ENCODE assay signal across 10 cellular contexts in the genomic region with DNA sequence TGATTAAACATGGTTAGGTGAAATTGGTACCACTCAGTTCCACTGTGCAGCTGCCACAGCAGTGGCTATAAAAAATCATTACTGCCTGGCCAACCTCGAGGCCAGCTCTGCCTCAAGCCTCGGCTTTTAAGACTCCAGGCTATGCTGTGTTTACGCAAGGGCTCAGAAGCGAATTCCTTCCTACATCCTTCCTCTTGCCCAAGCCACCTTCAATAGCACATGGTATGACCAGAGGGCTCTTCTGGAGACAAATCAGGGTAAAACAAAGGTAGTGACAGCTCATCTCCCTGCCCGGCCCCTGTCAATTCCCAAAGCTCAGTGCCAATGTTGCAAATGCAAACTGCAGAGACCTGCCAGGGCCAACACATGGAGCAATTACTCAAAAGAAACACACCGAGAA. TPM values are rescaled to one million over a fixed set of nuclear protein-coding genes. Genes with fewer than 3 reads are reported as not detected.
DNase-seq lines count a peak whose midpoint lies in the region; ATAC-seq and TF ChIP-seq lines count a peak whose summit lies in the region.
"Had no signal": no experiment of that assay in that cellular context is flagged by ENCODE, and none has a peak within 500 bp of the region (broad histone marks: within the 10 kb centered on the region; RNA-seq: fewer than 3 reads in every experiment).

No MANE protein-coding gene starts in this region.

- ATAC-seq in sciatic nerve (peak; percentile 25), HG02678 (IDR thresholded peaks at IDR 0.05; ENCODE audit: unreplicated experiment) (no peak), GM21723 (IDR thresholded peaks at IDR 0.05; ENCODE audit: unreplicated experiment) (no peak)

- H3K4me1 ChIP-seq in adipocyte (ENCODE audit: control insufficient read depth, insufficient read depth, low read length), result peaks cover 45% of the 10 kb centered on the region
- H3K4me1 ChIP-seq in cardiac muscle cell (ENCODE audit: low read depth), result peaks cover 28% of the 10 kb centered on the region

- no peak for TF ChIP-seq CTCF in cardiac muscle cell (IDR thresholded peaks at IDR 0.05; ENCODE audit: low read depth, low read length)

- no peak overlapping the region for H3K4me3 ChIP-seq in adipocyte (ENCODE audit: low read length)
- no peak overlapping the region for H3K4me3 ChIP-seq in cardiac muscle cell

- intact Hi-C loops in sciatic nerve (cut with DNase I), result no loop called here

- DNase-seq in HPDE6-E6E7 (ENCODE audit: extremely low spot score) (peak; percentile 15), adipocyte (ENCODE audit: low read depth) (peak; percentile 79), cardiac muscle cell (ENCODE audit: low read depth in 1 of 2, low spot score in 1 of 2) (peak in 1 of 2 donors; percentile 60), sciatic nerve (ENCODE audit: low spot score) (no peak)
- DNase-seq in stimulated activated CD4-positive, alpha-beta T cell treated with anti-CD3 and anti-CD28 coated beads, Interleukin-15, amount 100 ng/mL, for 24 hours, result no peak
- no peak for DNase-seq in activated naive CD4-positive, alpha-beta T cell (lab: John Stamatoyannopoulos, UW)
- DNase-seq: activated B cell treated with CpG ODN at 0.5 μM for 24 hours; activated naive CD8-positive, alpha-beta T cell treated with anti-CD3 and anti-CD28 coated beads for 36 hours had no signal

- H3K27ac ChIP-seq in cardiac muscle cell, result peak overlapping the region; percentile 12

- no peak overlapping the region for H3K9ac ChIP-seq in adipocyte (ENCODE audit: low read length)

- H3K9me3 ChIP-seq in adipocyte (ENCODE audit: control insufficient read depth, low read length) (no peaks in the 10 kb centered on the region), cardiac muscle cell (ENCODE audit: low read depth) (no peaks in the 10 kb centered on the region)

- no peaks in the 10 kb centered on the region for H3K27me3 ChIP-seq in adipocyte (replicated peaks; ENCODE audit: control insufficient read depth, insufficient read depth, low read length)
- H3K27me3 ChIP-seq in cardiac muscle cell, result no peaks in the 10 kb centered on the region

- H3K36me3 ChIP-seq in adipocyte (ENCODE audit: control insufficient read depth, insufficient read depth, low read length, severe bottlenecking), result peaks cover 30% of the 10 kb centered on the region
- H3K36me3 ChIP-seq in cardiac muscle cell, result no peaks in the 10 kb centered on the region

RNA-seq across cellular contexts. Expression of gene NUAK1, which starts 31.9 kb away (rescaled TPM):
- total RNA-seq in cardiac muscle cell (6.1 and 7.2 TPM in 2 replicates), sciatic nerve (38.6 TPM)
- polyA plus RNA-seq in cardiac muscle cell, result 2.9 and 4.8 TPM in 2 replicates
- total RNA-seq: activated B cell treated with CpG ODN at 0.5 μM for 24 hours; activated naive CD8-positive, alpha-beta T cell treated with anti-CD3 and anti-CD28 coated beads for 36 hours had no signal

Comparison
In these comparisons a context has a peak if more than half of its experiments do, and no peak if none do; other contexts are left out.
1. DNase-seq: peak in HPDE6-E6E7 (single experiment) and adipocyte (single experiment); none in sciatic nerve (single experiment), stimulated activated CD4-positive, alpha-beta T cell treated with anti-CD3 and anti-CD28 coated beads, Interleukin-15, amount 100 ng/mL, for 24 hours (single experiment) and activated naive CD4-positive, alpha-beta T cell (0 of 4).